In genomic region chr18:464311-464659, GRCh38 we compare ENCODE assay signal across 1 cellular context.
TF ChIP-seq lines count a peak whose summit lies in the region.

No MANE protein-coding gene starts in this region.

TF ChIP-seq in HepG2, 621 proteins besides CTCF, POLR2A, EP300 and RAD21:
- no peak for TF ChIP-seq ZNF362 (CRISPR knock-in tag; IDR thresholded peaks at IDR 0.05; ENCODE audit: borderline replicate concordance)
- TF ChIP-seq NR2F1 (CRISPR knock-in tag; IDR thresholded peaks at IDR 0.05) = no peak
- TF ChIP-seq FOXK2 (IDR thresholded peaks at IDR 0.05) = no peak
- no peak for TF ChIP-seq ELF4 (CRISPR knock-in tag; IDR thresholded peaks at IDR 0.05; ENCODE audit: borderline replicate concordance)
- no peak for TF ChIP-seq ARNTL (CRISPR knock-in tag; IDR thresholded peaks at IDR 0.05)
- no peak for TF ChIP-seq CCAR2 (optimal IDR thresholded peaks at IDR 0.05; ENCODE audit: low read depth, low read length)
- no peak for TF ChIP-seq JUND (CRISPR knock-in tag; IDR thresholded peaks at IDR 0.05)
- no peak for TF ChIP-seq CEBPG (CRISPR knock-in tag; IDR thresholded peaks at IDR 0.05)
- no peak for TF ChIP-seq SOX5 (CRISPR knock-in tag; IDR thresholded peaks at IDR 0.05; ENCODE audit: borderline replicate concordance)
- TF ChIP-seq ZBED4 (CRISPR knock-in tag; IDR thresholded peaks at IDR 0.05; ENCODE audit: borderline replicate concordance) = no peak
- no peak for TF ChIP-seq ATF6 (CRISPR knock-in tag; conservative IDR thresholded peaks at IDR 0.05)
- TF ChIP-seq ZNF891 (CRISPR knock-in tag; IDR thresholded peaks at IDR 0.05) = no peak
